Comparison of ENCODE assay signal across 29 cellular contexts in the genomic region with DNA sequence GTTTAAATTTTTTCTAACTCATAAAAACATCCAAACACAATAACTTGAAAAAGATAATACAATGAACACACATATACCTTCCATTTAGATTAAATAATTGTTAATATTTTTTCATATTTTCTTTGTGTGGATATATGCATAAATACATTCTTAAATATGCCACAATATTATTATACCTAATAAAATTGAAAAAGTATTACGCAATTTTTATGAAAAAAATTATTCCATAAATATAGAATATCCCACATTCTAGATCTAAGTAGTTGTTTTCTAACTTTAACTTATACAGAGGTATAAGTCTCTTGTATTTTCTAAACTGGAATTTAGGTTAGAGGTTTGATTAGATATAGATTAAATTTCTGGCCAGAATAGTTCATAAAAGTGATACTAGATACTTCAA. TPM values are rescaled to one million over a fixed set of nuclear protein-coding genes. Genes with fewer than 3 reads are reported as not detected.
"Had no signal": no experiment of that assay in that cellular context is flagged by ENCODE, and none has a peak within 500 bp of the region (broad histone marks: within the 10 kb centered on the region; RNA-seq: fewer than 3 reads in every experiment).

No MANE protein-coding gene starts in this region.

- H3K27ac ChIP-seq: left ventricle myocardium inferior, neural progenitor cell, neutrophil, right atrium auricular region, right lobe of liver, suprapubic skin, thoracic aorta, tibial artery, upper lobe of right lung had no signal

- H3K4me1 ChIP-seq: left ventricle myocardium inferior, neural progenitor cell, right atrium auricular region, right lobe of liver, suprapubic skin, tibial artery, upper lobe of right lung had no signal

- ATAC-seq: natural killer cell; right lobe of liver; stimulated activated naive B cell treated with anti-CD40 and anti-IgM and Interleukin-4, amounts not matched to agents 10 μg/mL and 1 μg/mL and 100 μg/mL, for 72 hours; upper lobe of right lung had no signal

- FAIRE-seq: islet of Langerhans, urothelium cell line had no signal

- H3K9ac ChIP-seq: neural progenitor cell had no signal

- H3K36me3 ChIP-seq: left ventricle myocardium inferior, neural progenitor cell, neutrophil, right atrium auricular region, right lobe of liver, suprapubic skin, thoracic aorta, tibial artery, upper lobe of right lung had no signal

- H3K4me3 ChIP-seq: left ventricle myocardium inferior, lung, neural progenitor cell, right atrium auricular region, right lobe of liver, suprapubic skin, thoracic aorta, tibial artery, upper lobe of right lung had no signal

- H2AFZ ChIP-seq: neural progenitor cell had no signal

- H3K4me2 ChIP-seq: neural progenitor cell had no signal

- H3K27me3 ChIP-seq: neural progenitor cell, neutrophil, right atrium auricular region, right lobe of liver had no signal

- DNase-seq: hypothalamus; immature natural killer cell; left ventricle myocardium inferior; mesendoderm; naive B cell; natural killer cell; nephron progenitor cell; occipital lobe; right lobe of liver; stimulated activated CD4-positive, alpha-beta T cell treated with anti-CD3 and anti-CD28 coated beads, Interleukin-12 subunit alpha, Interleukin-12 subunit beta, amount 100 ng/mL, for 4 hours; stimulated activated CD4-positive, alpha-beta T cell treated with anti-CD3 and anti-CD28 coated beads, Interleukin-15, amount 100 ng/mL, for 24 hours; stimulated activated CD4-positive, alpha-beta T cell treated with anti-CD3 and anti-CD28 coated beads, Interleukin-2, amount 100 ng/mL, for 24 hours; stimulated activated CD4-positive, alpha-beta T cell treated with anti-CD3 and anti-CD28 coated beads, Interleukin-4, amount 100 ng/mL, for 1 hour; stimulated activated naive B cell treated with anti-CD40 and anti-IgM and Interleukin-4, amounts not matched to agents 10 μg/mL and 1 μg/mL and 100 μg/mL, for 72 hours; tibial artery; trophoblast cell; upper lobe of right lung had no signal

- H3K9me3 ChIP-seq: left ventricle myocardium inferior, neutrophil, right atrium auricular region, right lobe of liver, suprapubic skin, thoracic aorta, tibial artery, upper lobe of right lung had no signal

RNA-seq across cellular contexts. Expression of gene POU4F1, which starts 34.3 kb away (rescaled TPM):
- total RNA-seq: left ventricle myocardium inferior, lung, mesothelial cell of epicardium, osteocyte, renal cortical epithelial cell, right atrium auricular region, subcutaneous adipose tissue, upper lobe of right lung had no signal
- polyA plus RNA-seq: immature natural killer cell, lung had no signal
